ENCODE assay signal across 29 cellular contexts in genomic region chrX:109871489-109871888, GRCh38.
"Had no signal": no experiment of that assay in that cellular context is flagged by ENCODE, and none has a peak within 500 bp of the region (broad histone marks: within the 10 kb centered on the region; RNA-seq: fewer than 3 reads in every experiment).

No MANE protein-coding gene starts in this region.

- H3K79me2 ChIP-seq: parathyroid adenoma had no signal

- H3K27ac ChIP-seq: neutrophil, ovary, parathyroid adenoma, psoas muscle, skin epidermis, spleen, suprapubic skin, testis, tibial artery, transverse colon, upper lobe of right lung, uterus had no signal

- H3K27me3 ChIP-seq: neutrophil, ovary, spleen, stomach, suprapubic skin, testis, tibial artery, transverse colon, upper lobe of right lung, uterus had no signal

- H3K4me2 ChIP-seq: smooth muscle cell had no signal

- H3K9me3 ChIP-seq: neutrophil, ovary, psoas muscle, spleen, suprapubic skin, testis, tibial artery, transverse colon, upper lobe of right lung, uterus had no signal

- ATAC-seq: naive thymus-derived CD8-positive, alpha-beta T cell; natural killer cell treated with Interleukin-12 subunit alpha and Interleukin-12 subunit beta and Interleukin-15 and Interleukin-18, amount 100 ng/mL, for 72 hours; psoas muscle; sciatic nerve; stimulated activated memory B cell treated with anti-CD40 and anti-IgM and Interleukin-4, amounts not matched to agents 10 μg/mL and 1 μg/mL and 100 μg/mL, for 72 hours; upper lobe of right lung had no signal

- H3K4me3 ChIP-seq: ovary, psoas muscle, skin epidermis, smooth muscle cell, spleen, stomach, suprapubic skin, testis, tibial artery, transverse colon, upper lobe of right lung, uterus had no signal

- H3K4me1 ChIP-seq: parathyroid adenoma, psoas muscle, spleen, suprapubic skin, testis, tibial artery, transverse colon, upper lobe of right lung, uterus had no signal

- H2AFZ ChIP-seq: parathyroid adenoma had no signal

- H3K9ac ChIP-seq: parathyroid adenoma had no signal

- H3K36me3 ChIP-seq: neutrophil, ovary, spleen, stomach, suprapubic skin, tibial artery, transverse colon, upper lobe of right lung, uterus had no signal

- DNase-seq: naive B cell; naive thymus-derived CD8-positive, alpha-beta T cell; nephron progenitor cell; nucleus accumbens; ovary; posterior cingulate gyrus; psoas muscle; spleen; stimulated activated CD4-positive, alpha-beta T cell treated with anti-CD3 and anti-CD28 coated beads, Interleukin-12 subunit alpha, Interleukin-12 subunit beta, amount 100 ng/mL, for 4 hours; stimulated activated CD4-positive, alpha-beta T cell treated with anti-CD3 and anti-CD28 coated beads, Interleukin-1b, Interleukin-23, amount 100 ng/mL, for 48 hours; stimulated activated CD4-positive, alpha-beta T cell treated with anti-CD3 and anti-CD28 coated beads, Interleukin-4, amount 100 ng/mL, for 1 hour; stimulated activated CD4-positive, alpha-beta T cell treated with anti-CD3 and anti-CD28 coated beads, Interleukin-4, amount 100 ng/mL, for 4 hours; stimulated activated CD8-positive, alpha-beta memory T cell treated with anti-CD3 and anti-CD28 coated beads, Interleukin-4, amount 100 ng/mL, for 48 hours; stimulated activated naive CD4-positive, alpha-beta T cell treated with Interleukin-2 at 50 U/mL for 16 hours; stomach; substantia nigra; testis; tibial artery; transverse colon; upper lobe of right lung; uterus had no signal
